25 cellular contexts compared by ENCODE assay signal in the genomic region with DNA sequence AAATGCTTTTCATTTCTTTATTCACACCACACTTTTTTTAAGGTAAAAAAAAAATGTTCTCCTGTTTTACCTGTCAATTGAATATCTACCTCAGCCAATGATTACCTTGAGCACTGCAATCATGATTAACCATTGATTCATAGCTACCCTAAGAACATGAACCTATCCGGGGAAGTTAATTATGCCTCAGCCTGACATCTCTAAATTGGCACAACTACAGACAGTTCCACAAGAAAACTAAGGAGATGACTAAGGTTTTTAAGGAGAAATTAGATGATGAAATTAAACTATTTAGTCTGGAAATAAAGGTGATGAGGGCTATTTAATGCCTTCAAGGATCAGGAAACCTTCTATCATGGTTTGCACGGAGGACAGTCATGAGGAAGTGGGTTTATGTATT.
"Had no signal": no experiment of that assay in that cellular context is flagged by ENCODE, and none has a peak within 500 bp of the region (broad histone marks: within the 10 kb centered on the region; RNA-seq: fewer than 3 reads in every experiment).

No MANE protein-coding gene starts in this region.

- H3K4me1 ChIP-seq: neural progenitor cell, spleen, vagina had no signal

- FAIRE-seq: TTC549 had no signal

- H3K4me3 Mint-ChIP-seq: activated CD8-positive, alpha-beta T cell treated with anti-CD3 and anti-CD28 coated beads, Interleukin-2, amount 10 ng/mL, durations not matched to agents 7 days and 5 days; activated naive CD4-positive, alpha-beta T cell treated with anti-CD3 and anti-CD28 coated beads, Interleukin-2, amount 50 U/mL, for 24 hours; activated T-helper 1 cell treated with anti-CD3 and anti-CD28 coated beads, Interleukin-12 subunit alpha, Interleukin-12 subunit beta, Interleukin-2, Interleukin-4 antibody, amounts not matched to agents 30 ng/mL and 10 ng/mL and 1 ng/mL, durations not matched to agents 14 hours and 24 hours and 36 hours; endodermal cell; naive B cell; neural progenitor cell; T-cell; type B pancreatic cell had no signal

- H3K4me3 ChIP-seq: cardiac muscle cell, gastrocnemius medialis, neural progenitor cell, spleen, thoracic aorta, vagina had no signal

- H3K4me2 ChIP-seq: neural progenitor cell had no signal

- ATAC-seq: activated CD8-positive, alpha-beta T cell treated with anti-CD3 and anti-CD28 coated beads, Interleukin-2, amount 10 ng/mL, durations not matched to agents 7 days and 5 days; gastrocnemius medialis; T-cell had no signal

- H3K27ac ChIP-seq: cardiac muscle cell, gastrocnemius medialis, neural progenitor cell, spleen, thoracic aorta, vagina had no signal

- H2AFZ ChIP-seq: neural progenitor cell had no signal

- H3K9me3 ChIP-seq: gastrocnemius medialis, thoracic aorta, vagina had no signal

- H3K36me3 Mint-ChIP-seq: activated naive CD4-positive, alpha-beta T cell treated with anti-CD3 and anti-CD28 coated beads, Interleukin-2, amount 50 U/mL, for 24 hours; T-cell; type B pancreatic cell had no signal

- H3K4me1 Mint-ChIP-seq: activated naive CD4-positive, alpha-beta T cell treated with anti-CD3 and anti-CD28 coated beads, Interleukin-2, amount 50 U/mL, for 24 hours; endodermal cell; naive B cell; neural progenitor cell; T-cell had no signal

- H3K27me3 Mint-ChIP-seq: T-cell, type B pancreatic cell had no signal

- H3K27me3 ChIP-seq: cardiac muscle cell, gastrocnemius medialis, neural progenitor cell, spleen, vagina had no signal

- H3K36me3 ChIP-seq: cardiac muscle cell, gastrocnemius medialis, spleen, thoracic aorta, vagina had no signal

- DNase-seq: activated CD4-positive, alpha-beta T cell treated with anti-CD3 and anti-CD28 coated beads for 1 hour; activated CD4-positive, alpha-beta T cell treated with anti-CD3 and anti-CD28 coated beads, Interleukin-2, amount 50 U/mL, for 1 hour; activated CD8-positive, alpha-beta T cell treated with anti-CD3 and anti-CD28 coated beads, Interleukin-2, amount 10 ng/mL, durations not matched to agents 7 days and 5 days; activated gamma-delta T cell treated with Interleukin-2 at 50 U/mL for 16 hours; cortex of kidney; endodermal cell; erythroblast; gastrocnemius medialis; head of caudate nucleus; hypothalamus; left cardiac atrium; mesenchymal stem cell; naive B cell; spleen; stimulated activated CD4-positive, alpha-beta T cell treated with anti-CD3 and anti-CD28 coated beads, Interleukin-4, amount 100 ng/mL, for 1 hour; stimulated activated naive CD4-positive, alpha-beta T cell treated with Interleukin-2 at 50 U/mL for 16 hours; T-cell had no signal

- H3K27ac Mint-ChIP-seq: activated CD8-positive, alpha-beta T cell treated with anti-CD3 and anti-CD28 coated beads, Interleukin-2, amount 10 ng/mL, durations not matched to agents 7 days and 5 days; activated naive CD4-positive, alpha-beta T cell treated with anti-CD3 and anti-CD28 coated beads, Interleukin-2, amount 50 U/mL, for 24 hours; activated T-helper 1 cell treated with anti-CD3 and anti-CD28 coated beads, Interleukin-12 subunit alpha, Interleukin-12 subunit beta, Interleukin-2, Interleukin-4 antibody, amounts not matched to agents 30 ng/mL and 10 ng/mL and 1 ng/mL, durations not matched to agents 14 hours and 24 hours and 36 hours; endodermal cell; naive B cell; neural progenitor cell; T-cell; type B pancreatic cell had no signal

- H3K9ac ChIP-seq: neural progenitor cell had no signal
